ENCODE assay signal across 28 cellular contexts in the genomic region with DNA sequence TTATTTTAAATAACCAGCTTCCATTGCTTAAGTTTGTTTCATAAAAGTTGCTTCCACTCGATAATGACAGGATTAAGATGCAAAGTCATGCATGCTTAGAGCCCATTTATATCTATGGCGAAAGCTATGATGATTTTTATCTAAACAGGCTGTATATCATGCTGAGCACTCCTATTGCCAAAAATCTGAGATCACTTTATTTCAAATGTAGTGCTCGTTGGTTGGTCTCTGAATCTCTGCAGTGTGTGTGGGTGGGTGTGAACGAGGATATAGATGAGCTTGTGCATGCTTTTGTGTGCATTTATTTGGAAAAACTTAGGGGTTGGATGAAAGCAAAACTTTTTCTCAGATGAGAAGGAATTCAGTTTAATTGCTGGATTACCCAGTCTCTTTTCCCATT.
"Had no signal": no experiment of that assay in that cellular context is flagged by ENCODE, and none has a peak within 500 bp of the region (broad histone marks: within the 10 kb centered on the region; RNA-seq: fewer than 3 reads in every experiment).

No MANE protein-coding gene starts in this region.

- H3K27ac ChIP-seq: left ventricle myocardium inferior, parathyroid adenoma, psoas muscle, right lobe of liver, thoracic aorta, tibial artery, upper lobe of right lung had no signal

- H3K27me3 ChIP-seq: right lobe of liver, tibial artery, upper lobe of right lung had no signal

- H3K4me3 Mint-ChIP-seq: immature natural killer cell; mesothelial cell of epicardium; naive thymus-derived CD4-positive, alpha-beta T cell; natural killer cell treated with Interleukin-12 subunit alpha and Interleukin-12 subunit beta and Interleukin-15 and Interleukin-18, amount 100 ng/mL, for 72 hours; neural crest cell; stimulated activated memory B cell treated with anti-CD40 and anti-IgM and Interleukin-4, amounts not matched to agents 10 μg/mL and 1 μg/mL and 100 μg/mL, for 72 hours; stimulated activated naive CD8-positive, alpha-beta T cell treated with anti-CD3 and anti-CD28 coated beads, Interleukin-15, amount 100 ng/mL, for 72 hours had no signal

- H3K4me3 ChIP-seq: left ventricle myocardium inferior, lung, mucosa of descending colon, psoas muscle, right lobe of liver, smooth muscle cell, thoracic aorta, tibial artery, upper lobe of right lung had no signal

- H2AFZ ChIP-seq: parathyroid adenoma had no signal

- DNase-seq: hypothalamus; immature natural killer cell; islet precursor cell; mesendoderm; mucosa of descending colon; naive thymus-derived CD4-positive, alpha-beta T cell; nucleus accumbens; right lobe of liver; stimulated activated CD4-positive, alpha-beta T cell treated with anti-CD3 and anti-CD28 coated beads, Interleukin-1b, Interleukin-23, amount 100 ng/mL, for 48 hours; stimulated activated CD4-positive, alpha-beta T cell treated with anti-CD3 and anti-CD28 coated beads, Interleukin-2, amount 100 ng/mL, for 48 hours; stimulated activated CD4-positive, alpha-beta T cell treated with anti-CD3 and anti-CD28 coated beads, Interleukin-4, amount 100 ng/mL, for 4 hours; stimulated activated CD8-positive, alpha-beta memory T cell treated with anti-CD3 and anti-CD28 coated beads, Interleukin-4, amount 100 ng/mL, for 48 hours; stimulated activated naive CD4-positive, alpha-beta T cell treated with Interleukin-2 at 50 U/mL for 16 hours; stimulated activated naive CD8-positive, alpha-beta T cell treated with anti-CD3 and anti-CD28 coated beads, Interleukin-15, amount 100 ng/mL, for 72 hours; substantia nigra; tibial artery; trophoblast cell; upper lobe of right lung had no signal

- ATAC-seq: mucosa of descending colon; naive thymus-derived CD4-positive, alpha-beta T cell; natural killer cell treated with Interleukin-12 subunit alpha and Interleukin-12 subunit beta and Interleukin-15 and Interleukin-18, amount 100 ng/mL, for 72 hours; psoas muscle; right lobe of liver; stimulated activated memory B cell treated with anti-CD40 and anti-IgM and Interleukin-4, amounts not matched to agents 10 μg/mL and 1 μg/mL and 100 μg/mL, for 72 hours; stimulated activated naive CD8-positive, alpha-beta T cell treated with anti-CD3 and anti-CD28 coated beads, Interleukin-15, amount 100 ng/mL, for 72 hours had no signal

- H3K4me1 Mint-ChIP-seq: stimulated activated memory B cell treated with anti-CD40 and anti-IgM and Interleukin-4, amounts not matched to agents 10 μg/mL and 1 μg/mL and 100 μg/mL, for 72 hours had no signal

- H3K9me3 ChIP-seq: left ventricle myocardium inferior, mucosa of descending colon, psoas muscle, right lobe of liver, thoracic aorta, tibial artery, upper lobe of right lung had no signal

- H3K9ac ChIP-seq: parathyroid adenoma had no signal

- H3K9me3 Mint-ChIP-seq: immature natural killer cell; mesothelial cell of epicardium; stimulated activated memory B cell treated with anti-CD40 and anti-IgM and Interleukin-4, amounts not matched to agents 10 μg/mL and 1 μg/mL and 100 μg/mL, for 72 hours; stimulated activated naive CD8-positive, alpha-beta T cell treated with anti-CD3 and anti-CD28 coated beads, Interleukin-15, amount 100 ng/mL, for 72 hours had no signal

- H3K36me3 ChIP-seq: left ventricle myocardium inferior, right lobe of liver, thoracic aorta, tibial artery, upper lobe of right lung had no signal

- H3K27ac Mint-ChIP-seq: immature natural killer cell; mesothelial cell of epicardium; naive thymus-derived CD4-positive, alpha-beta T cell; natural killer cell treated with Interleukin-12 subunit alpha and Interleukin-12 subunit beta and Interleukin-15 and Interleukin-18, amount 100 ng/mL, for 72 hours; stimulated activated memory B cell treated with anti-CD40 and anti-IgM and Interleukin-4, amounts not matched to agents 10 μg/mL and 1 μg/mL and 100 μg/mL, for 72 hours; stimulated activated naive CD8-positive, alpha-beta T cell treated with anti-CD3 and anti-CD28 coated beads, Interleukin-15, amount 100 ng/mL, for 72 hours had no signal

- H3K4me1 ChIP-seq: parathyroid adenoma, psoas muscle, right lobe of liver had no signal

- H3K4me2 ChIP-seq: smooth muscle cell had no signal

- H3K36me3 Mint-ChIP-seq: immature natural killer cell; mesothelial cell of epicardium; natural killer cell treated with Interleukin-12 subunit alpha and Interleukin-12 subunit beta and Interleukin-15 and Interleukin-18, amount 100 ng/mL, for 72 hours; stimulated activated memory B cell treated with anti-CD40 and anti-IgM and Interleukin-4, amounts not matched to agents 10 μg/mL and 1 μg/mL and 100 μg/mL, for 72 hours had no signal

- H3K79me2 ChIP-seq: parathyroid adenoma had no signal
